In genomic region chr14:90061849-90062794, GRCh38 we compare ENCODE assay signal across 8 cellular contexts. TPM values are rescaled to one million over a fixed set of nuclear protein-coding genes. Genes with fewer than 3 reads are reported as not detected.
DNase-seq lines count a peak whose midpoint lies in the region; ATAC-seq and TF ChIP-seq lines count a peak whose summit lies in the region.

Gene KCNK13, plus strand, starts transcription at chr14:90061994. Its CDS starts 212 bp downstream, at chr14:90062206.

- no peaks in the 10 kb centered on the region for H3K36me3 Mint-ChIP-seq in activated CD8-positive, alpha-beta T cell treated with anti-CD3 and anti-CD28 coated beads for 36 hours (ENCODE audit: low read depth)

- intact Hi-C loops in activated CD8-positive, alpha-beta T cell treated with anti-CD3 and anti-CD28 coated beads for 36 hours (cut with micrococcal nuclease), result no loop called here
- intact Hi-C loops in Right ventricle myocardium superior (cut with DNase I), result no loop called here

- no peak for TF ChIP-seq POLR2A in NB4 (IDR thresholded peaks at IDR 0.05; ENCODE audit: extremely low read depth, insufficient read length)

- peak within 1 kb of the TSS; percentile 81 for H2AFZ ChIP-seq in parathyroid adenoma

- H3K36me3 ChIP-seq in parathyroid adenoma (ENCODE audit: control insufficient read depth, insufficient read depth, low read length), result no peaks in the 10 kb centered on the region

- H3K4me3 ChIP-seq in NB4 (ENCODE audit: low read depth, low read length) (no peak within 1 kb of the TSS), parathyroid adenoma (ENCODE audit: low read depth, low read length) (peak within 1 kb of the TSS; percentile 48)

- DNase-seq in D341Med (ENCODE audit: low spot score) (peak; percentile 73), NB4 (ENCODE audit: low read depth) (peak; percentile 41), Right ventricle myocardium superior (peak; percentile 50), glomerular visceral epithelial cell (ENCODE audit: extremely low spot score) (no peak), HCEC 1CT (no peak)
- peak; percentile 35 for DNase-seq in activated CD8-positive, alpha-beta T cell treated with anti-CD3 and anti-CD28 coated beads for 36 hours

- peaks cover 64% of the 10 kb centered on the region for H3K27me3 Mint-ChIP-seq in activated CD8-positive, alpha-beta T cell treated with anti-CD3 and anti-CD28 coated beads for 36 hours

- CTCF ChIA-PET in activated CD8-positive, alpha-beta T cell treated with anti-CD3 and anti-CD28 coated beads for 36 hours (lab: Charles Lee), result interaction anchor here (1.3 kb wide), 1 partner anchor 121 kb away, joined by 5 read pairs; no protein-coding TSS in a partner anchor

- no peak within 1 kb of the TSS for H3K27ac Mint-ChIP-seq in activated CD8-positive, alpha-beta T cell treated with anti-CD3 and anti-CD28 coated beads for 36 hours

- no peaks in the 10 kb centered on the region for H3K9me3 Mint-ChIP-seq in activated CD8-positive, alpha-beta T cell treated with anti-CD3 and anti-CD28 coated beads for 36 hours

- no peak within 1 kb of the TSS for H3K9ac ChIP-seq in parathyroid adenoma

- TF ChIP-seq CTCF in NB4 (IDR thresholded peaks at IDR 0.05; ENCODE audit: low read depth, low read length), result no peak
- no peak for TF ChIP-seq CTCF in activated CD8-positive, alpha-beta T cell treated with anti-CD3 and anti-CD28 coated beads for 36 hours (IDR thresholded peaks at IDR 0.05)
- TF ChIP-seq CTCF in parathyroid adenoma (IDR thresholded peaks at IDR 0.05), result no peak

- H3K9me3 ChIP-seq in parathyroid adenoma (ENCODE audit: control insufficient read depth, low read length), result no peaks in the 10 kb centered on the region

- H3K4me1 ChIP-seq in parathyroid adenoma, result no peaks in the 10 kb centered on the region

- no peak for ATAC-seq in activated CD8-positive, alpha-beta T cell treated with anti-CD3 and anti-CD28 coated beads for 36 hours
- peak; percentile 53 for ATAC-seq in Right ventricle myocardium superior (ENCODE audit: poor library complexity)
- ATAC-seq in HG03442 (IDR thresholded peaks at IDR 0.05; ENCODE audit: unreplicated experiment), result no peak

- POLR2A ChIA-PET in activated CD8-positive, alpha-beta T cell treated with anti-CD3 and anti-CD28 coated beads for 36 hours (lab: Charles Lee), result interaction anchor here (0.7 kb wide), 1 partner anchor 1035 kb away, joined by 3 read pairs; no protein-coding TSS in a partner anchor

- H3K27ac ChIP-seq in parathyroid adenoma, result no peak within 1 kb of the TSS

- peak within 1 kb of the TSS; percentile 65 for H3K4me3 Mint-ChIP-seq in activated CD8-positive, alpha-beta T cell treated with anti-CD3 and anti-CD28 coated beads for 36 hours

- peak within 1 kb of the TSS; percentile 74 for H3K4me2 ChIP-seq in parathyroid adenoma (ENCODE audit: low read length)

- no peaks in the 10 kb centered on the region for H3K79me2 ChIP-seq in parathyroid adenoma

- peaks cover 9% of the 10 kb centered on the region for H3K4me1 Mint-ChIP-seq in activated CD8-positive, alpha-beta T cell treated with anti-CD3 and anti-CD28 coated beads for 36 hours (ENCODE audit: low read depth)

- no peaks in the 10 kb centered on the region for H3K27me3 ChIP-seq in parathyroid adenoma (ENCODE audit: control insufficient read depth, insufficient read depth, low read length)

RNA-seq across cellular contexts. Expression of gene KCNK13, which starts in this region (rescaled TPM):
- total RNA-seq in activated CD8-positive, alpha-beta T cell treated with anti-CD3 and anti-CD28 coated beads for 36 hours, result not detected
- 4.7 TPM for total RNA-seq in Right ventricle myocardium superior

Comparison
In these comparisons a context has a peak if more than half of its experiments do, and no peak if none do; other contexts are left out.
1. Peak in DNase-seq in activated CD8-positive, alpha-beta T cell treated with anti-CD3 and anti-CD28 coated beads for 36 hours; RNA of the gene not detected or under 1 TPM.
2. DNase-seq: peak in D341Med (single experiment), NB4 (single experiment) and Right ventricle myocardium superior (single experiment); none in glomerular visceral epithelial cell (single experiment) and HCEC 1CT (single experiment).